Comparison of ENCODE assay signal across 1 cellular context in the genomic region with DNA sequence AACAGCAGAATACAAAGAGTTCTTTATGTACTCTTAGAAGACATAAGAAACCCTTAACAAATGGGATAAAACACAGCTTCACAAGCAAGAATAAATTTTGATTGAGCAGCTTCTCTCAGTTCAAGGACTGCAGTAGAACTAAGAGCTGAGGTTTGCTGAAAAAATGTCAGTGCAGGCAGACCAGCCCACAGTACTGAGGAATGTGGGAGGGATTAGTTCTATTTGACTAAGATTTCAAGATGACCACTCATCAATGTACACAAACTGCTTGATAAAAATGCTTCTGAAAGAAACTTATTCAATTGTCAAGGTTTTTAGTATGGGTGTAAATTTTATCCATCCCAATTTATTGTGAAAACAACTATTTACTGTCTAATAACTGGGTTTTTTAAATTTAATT.
TF ChIP-seq lines count a peak whose summit lies in the region.

No MANE protein-coding gene starts in this region.

TF ChIP-seq in HepG2, 621 proteins besides CTCF, POLR2A, EP300 and RAD21 (continued from another document and continues in another):
- TF ChIP-seq, protein P1, sequence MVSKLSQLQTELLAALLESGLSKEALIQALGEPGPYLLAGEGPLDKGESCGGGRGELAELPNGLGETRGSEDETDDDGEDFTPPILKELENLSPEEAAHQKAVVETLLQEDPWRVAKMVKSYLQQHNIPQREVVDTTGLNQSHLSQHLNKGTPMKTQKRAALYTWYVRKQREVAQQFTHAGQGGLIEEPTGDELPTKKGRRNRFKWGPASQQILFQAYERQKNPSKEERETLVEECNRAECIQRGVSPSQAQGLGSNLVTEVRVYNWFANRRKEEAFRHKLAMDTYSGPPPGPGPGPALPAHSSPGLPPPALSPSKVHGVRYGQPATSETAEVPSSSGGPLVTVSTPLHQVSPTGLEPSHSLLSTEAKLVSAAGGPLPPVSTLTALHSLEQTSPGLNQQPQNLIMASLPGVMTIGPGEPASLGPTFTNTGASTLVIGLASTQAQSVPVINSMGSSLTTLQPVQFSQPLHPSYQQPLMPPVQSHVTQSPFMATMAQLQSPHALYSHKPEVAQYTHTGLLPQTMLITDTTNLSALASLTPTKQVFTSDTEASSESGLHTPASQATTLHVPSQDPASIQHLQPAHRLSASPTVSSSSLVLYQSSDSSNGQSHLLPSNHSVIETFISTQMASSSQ (IDR thresholded peaks at IDR 0.05; ENCODE audit: low read depth) = no peak
- TF ChIP-seq, protein P1 (CRISPR knock-in tag; IDR thresholded peaks at IDR 0.05; ENCODE audit: borderline replicate concordance) = no peak
- TF ChIP-seq ZNF703 (CRISPR knock-in tag; IDR thresholded peaks at IDR 0.05; ENCODE audit: borderline replicate concordance) (no peak), TCF12 (IDR thresholded peaks at IDR 0.05) (no peak), TCF12 (CRISPR knock-in tag; IDR thresholded peaks at IDR 0.05) (no peak), KLF6 (CRISPR knock-in tag; IDR thresholded peaks at IDR 0.05) (no peak), HDAC2 (CRISPR knock-in tag; IDR thresholded peaks at IDR 0.05) (0 out of 2 replicates have a peak, but pooled peaks have one; percentile 32), ATF7 (IDR thresholded peaks at IDR 0.05) (no peak), ATF7 (CRISPR knock-in tag; IDR thresholded peaks at IDR 0.05) (no peak), FOXM1 (CRISPR knock-in tag; IDR thresholded peaks at IDR 0.05) (no peak), HNRNPK (IDR thresholded peaks at IDR 0.05; ENCODE audit: low read depth, low read length, poor library complexity, severe bottlenecking) (no peak), SOX6 (IDR thresholded peaks at IDR 0.05) (no peak), SOX6 (CRISPR knock-in tag; IDR thresholded peaks at IDR 0.05) (0 out of 2 replicates have a peak, but pooled peaks have one; percentile 10), NFKBIZ (CRISPR knock-in tag; IDR thresholded peaks at IDR 0.05) (no peak), ISX (CRISPR knock-in tag; conservative IDR thresholded peaks at IDR 0.05) (no peak), FOXA1 (IDR thresholded peaks at IDR 0.05) (no peak), FOXA1 (CRISPR knock-in tag; IDR thresholded peaks at IDR 0.05) (peak; percentile 64), ETV5 (CRISPR knock-in tag; IDR thresholded peaks at IDR 0.05; ENCODE audit: borderline replicate concordance) (no peak), YEATS2 (CRISPR knock-in tag; IDR thresholded peaks at IDR 0.05; ENCODE audit: borderline replicate concordance) (no peak), ZNF446 (CRISPR knock-in tag; IDR thresholded peaks at IDR 0.05) (no peak), ZNF251 (CRISPR knock-in tag; IDR thresholded peaks at IDR 0.05) (no peak), DPF2 (CRISPR knock-in tag; IDR thresholded peaks at IDR 0.05; ENCODE audit: borderline replicate concordance, low read depth) (no peak), PITX1 (CRISPR knock-in tag; IDR thresholded peaks at IDR 0.05) (peak; percentile 96), ZNF724P (CRISPR knock-in tag; IDR thresholded peaks at IDR 0.05; ENCODE audit: borderline replicate concordance) (no peak), IRF2 (CRISPR knock-in tag; IDR thresholded peaks at IDR 0.05) (0 out of 2 replicates have a peak, but pooled peaks have one; percentile 32), FOXP1 (IDR thresholded peaks at IDR 0.05) (no peak), FOXP1 (CRISPR knock-in tag; IDR thresholded peaks at IDR 0.05) (0 out of 2 replicates have a peak, but pooled peaks have one; percentile 15), ZNF7 (CRISPR knock-in tag; IDR thresholded peaks at IDR 0.05) (no peak; the same call in 1 of the 2 replicates), ZNF614 (CRISPR knock-in tag; IDR thresholded peaks at IDR 0.05; ENCODE audit: borderline replicate concordance) (0 out of 2 replicates have a peak, but pooled peaks have one; percentile 26), PHF8 (CRISPR knock-in tag; IDR thresholded peaks at IDR 0.05) (no peak), SNAI1 (CRISPR knock-in tag; IDR thresholded peaks at IDR 0.05; ENCODE audit: borderline replicate concordance) (no peak), GFI1 (CRISPR knock-in tag; IDR thresholded peaks at IDR 0.05; ENCODE audit: borderline replicate concordance) (peak; percentile 68), NONO (IDR thresholded peaks at IDR 0.05) (no peak), NONO (CRISPR knock-in tag; conservative IDR thresholded peaks at IDR 0.05) (no peak), TBL1XR1 (IDR thresholded peaks at IDR 0.05; ENCODE audit: borderline replicate concordance, low read length, partially characterized antibody) (no peak), RCOR2 (CRISPR knock-in tag; IDR thresholded peaks at IDR 0.05) (no peak), FOXA3 (CRISPR knock-in tag; IDR thresholded peaks at IDR 0.05) (peak; percentile 67), ZNF607 (CRISPR knock-in tag; IDR thresholded peaks at IDR 0.05; ENCODE audit: borderline replicate concordance) (no peak), RFX1 (IDR thresholded peaks at IDR 0.05) (no peak), MAFF (IDR thresholded peaks at IDR 0.05; ENCODE audit: low read depth, low read length) (peak; percentile 34; the same call in 1 of the 2 replicates), CREM (IDR thresholded peaks at IDR 0.05) (no peak), CREM (CRISPR knock-in tag; IDR thresholded peaks at IDR 0.05) (no peak), RFXANK (CRISPR knock-in tag; IDR thresholded peaks at IDR 0.05) (no peak), MXD4 (CRISPR knock-in tag; IDR thresholded peaks at IDR 0.05) (no peak), TAF15 (IDR thresholded peaks at IDR 0.05; ENCODE audit: low read depth, low read length, poor library complexity, severe bottlenecking) (no peak), SALL1 (CRISPR knock-in tag; IDR thresholded peaks at IDR 0.05) (peak; percentile 23; the same call in 1 of the 2 replicates), ZNF317 (CRISPR knock-in tag; IDR thresholded peaks at IDR 0.05) (no peak), STAG1 (CRISPR knock-in tag; IDR thresholded peaks at IDR 0.05) (no peak; the same call in 1 of the 2 replicates), ZKSCAN1 (IDR thresholded peaks at IDR 0.05; ENCODE audit: low read length) (no peak), ZNF747 (CRISPR knock-in tag; IDR thresholded peaks at IDR 0.05; ENCODE audit: borderline replicate concordance) (no peak), ZSCAN31 (CRISPR knock-in tag; IDR thresholded peaks at IDR 0.05; ENCODE audit: low read depth) (no peak), ZFP36 (IDR thresholded peaks at IDR 0.05; ENCODE audit: borderline replicate concordance, low read depth, low read length, partially characterized antibody) (no peak), ZIK1 (CRISPR knock-in tag; IDR thresholded peaks at IDR 0.05; ENCODE audit: borderline replicate concordance, low read depth) (no peak), CCDC6 (CRISPR knock-in tag; IDR thresholded peaks at IDR 0.05) (0 out of 2 replicates have a peak, but pooled peaks have one; percentile 19)
- TF ChIP-seq, protein P2, sequence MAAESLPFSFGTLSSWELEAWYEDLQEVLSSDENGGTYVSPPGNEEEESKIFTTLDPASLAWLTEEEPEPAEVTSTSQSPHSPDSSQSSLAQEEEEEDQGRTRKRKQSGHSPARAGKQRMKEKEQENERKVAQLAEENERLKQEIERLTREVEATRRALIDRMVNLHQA (CRISPR knock-in tag; IDR thresholded peaks at IDR 0.05) = no peak
- TF ChIP-seq, protein P3, sequence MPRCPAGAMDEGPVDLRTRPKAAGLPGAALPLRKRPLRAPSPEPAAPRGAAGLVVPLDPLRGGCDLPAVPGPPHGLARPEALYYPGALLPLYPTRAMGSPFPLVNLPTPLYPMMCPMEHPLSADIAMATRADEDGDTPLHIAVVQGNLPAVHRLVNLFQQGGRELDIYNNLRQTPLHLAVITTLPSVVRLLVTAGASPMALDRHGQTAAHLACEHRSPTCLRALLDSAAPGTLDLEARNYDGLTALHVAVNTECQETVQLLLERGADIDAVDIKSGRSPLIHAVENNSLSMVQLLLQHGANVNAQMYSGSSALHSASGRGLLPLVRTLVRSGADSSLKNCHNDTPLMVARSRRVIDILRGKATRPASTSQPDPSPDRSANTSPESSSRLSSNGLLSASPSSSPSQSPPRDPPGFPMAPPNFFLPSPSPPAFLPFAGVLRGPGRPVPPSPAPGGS (CRISPR knock-in tag; IDR thresholded peaks at IDR 0.05) = no peak
- TF ChIP-seq, protein P4, sequence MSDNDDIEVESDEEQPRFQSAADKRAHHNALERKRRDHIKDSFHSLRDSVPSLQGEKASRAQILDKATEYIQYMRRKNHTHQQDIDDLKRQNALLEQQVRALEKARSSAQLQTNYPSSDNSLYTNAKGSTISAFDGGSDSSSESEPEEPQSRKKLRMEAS (IDR thresholded peaks at IDR 0.05) = no peak
- TF ChIP-seq, protein P5, sequence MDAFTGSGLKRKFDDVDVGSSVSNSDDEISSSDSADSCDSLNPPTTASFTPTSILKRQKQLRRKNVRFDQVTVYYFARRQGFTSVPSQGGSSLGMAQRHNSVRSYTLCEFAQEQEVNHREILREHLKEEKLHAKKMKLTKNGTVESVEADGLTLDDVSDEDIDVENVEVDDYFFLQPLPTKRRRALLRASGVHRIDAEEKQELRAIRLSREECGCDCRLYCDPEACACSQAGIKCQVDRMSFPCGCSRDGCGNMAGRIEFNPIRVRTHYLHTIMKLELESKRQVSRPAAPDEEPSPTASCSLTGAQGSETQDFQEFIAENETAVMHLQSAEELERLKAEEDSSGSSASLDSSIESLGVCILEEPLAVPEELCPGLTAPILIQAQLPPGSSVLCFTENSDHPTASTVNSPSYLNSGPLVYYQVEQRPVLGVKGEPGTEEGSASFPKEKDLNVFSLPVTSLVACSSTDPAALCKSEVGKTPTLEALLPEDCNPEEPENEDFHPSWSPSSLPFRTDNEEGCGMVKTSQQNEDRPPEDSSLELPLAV (CRISPR knock-in tag; conservative IDR thresholded peaks at IDR 0.05; ENCODE audit: low read depth) = no peak
- TF ChIP-seq, protein P6, sequence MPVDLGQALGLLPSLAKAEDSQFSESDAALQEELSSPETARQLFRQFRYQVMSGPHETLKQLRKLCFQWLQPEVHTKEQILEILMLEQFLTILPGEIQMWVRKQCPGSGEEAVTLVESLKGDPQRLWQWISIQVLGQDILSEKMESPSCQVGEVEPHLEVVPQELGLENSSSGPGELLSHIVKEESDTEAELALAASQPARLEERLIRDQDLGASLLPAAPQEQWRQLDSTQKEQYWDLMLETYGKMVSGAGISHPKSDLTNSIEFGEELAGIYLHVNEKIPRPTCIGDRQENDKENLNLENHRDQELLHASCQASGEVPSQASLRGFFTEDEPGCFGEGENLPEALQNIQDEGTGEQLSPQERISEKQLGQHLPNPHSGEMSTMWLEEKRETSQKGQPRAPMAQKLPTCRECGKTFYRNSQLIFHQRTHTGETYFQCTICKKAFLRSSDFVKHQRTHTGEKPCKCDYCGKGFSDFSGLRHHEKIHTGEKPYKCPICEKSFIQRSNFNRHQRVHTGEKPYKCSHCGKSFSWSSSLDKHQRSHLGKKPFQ (CRISPR knock-in tag; IDR thresholded peaks at IDR 0.05; ENCODE audit: insufficient replicate concordance) = no peak
- TF ChIP-seq, protein P7, sequence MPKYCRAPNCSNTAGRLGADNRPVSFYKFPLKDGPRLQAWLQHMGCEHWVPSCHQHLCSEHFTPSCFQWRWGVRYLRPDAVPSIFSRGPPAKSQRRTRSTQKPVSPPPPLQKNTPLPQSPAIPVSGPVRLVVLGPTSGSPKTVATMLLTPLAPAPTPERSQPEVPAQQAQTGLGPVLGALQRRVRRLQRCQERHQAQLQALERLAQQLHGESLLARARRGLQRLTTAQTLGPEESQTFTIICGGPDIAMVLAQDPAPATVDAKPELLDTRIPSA (CRISPR knock-in tag; IDR thresholded peaks at IDR 0.05; ENCODE audit: borderline replicate concordance) = no peak
- TF ChIP-seq, protein P8, sequence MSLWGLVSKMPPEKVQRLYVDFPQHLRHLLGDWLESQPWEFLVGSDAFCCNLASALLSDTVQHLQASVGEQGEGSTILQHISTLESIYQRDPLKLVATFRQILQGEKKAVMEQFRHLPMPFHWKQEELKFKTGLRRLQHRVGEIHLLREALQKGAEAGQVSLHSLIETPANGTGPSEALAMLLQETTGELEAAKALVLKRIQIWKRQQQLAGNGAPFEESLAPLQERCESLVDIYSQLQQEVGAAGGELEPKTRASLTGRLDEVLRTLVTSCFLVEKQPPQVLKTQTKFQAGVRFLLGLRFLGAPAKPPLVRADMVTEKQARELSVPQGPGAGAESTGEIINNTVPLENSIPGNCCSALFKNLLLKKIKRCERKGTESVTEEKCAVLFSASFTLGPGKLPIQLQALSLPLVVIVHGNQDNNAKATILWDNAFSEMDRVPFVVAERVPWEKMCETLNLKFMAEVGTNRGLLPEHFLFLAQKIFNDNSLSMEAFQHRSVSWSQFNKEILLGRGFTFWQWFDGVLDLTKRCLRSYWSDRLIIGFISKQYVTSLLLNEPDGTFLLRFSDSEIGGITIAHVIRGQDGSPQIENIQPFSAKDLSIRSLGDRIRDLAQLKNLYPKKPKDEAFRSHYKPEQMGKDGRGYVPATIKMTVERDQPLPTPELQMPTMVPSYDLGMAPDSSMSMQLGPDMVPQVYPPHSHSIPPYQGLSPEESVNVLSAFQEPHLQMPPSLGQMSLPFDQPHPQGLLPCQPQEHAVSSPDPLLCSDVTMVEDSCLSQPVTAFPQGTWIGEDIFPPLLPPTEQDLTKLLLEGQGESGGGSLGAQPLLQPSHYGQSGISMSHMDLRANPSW (CRISPR knock-in tag; IDR thresholded peaks at IDR 0.05; ENCODE audit: borderline replicate concordance) = no peak
- TF ChIP-seq, protein P9, sequence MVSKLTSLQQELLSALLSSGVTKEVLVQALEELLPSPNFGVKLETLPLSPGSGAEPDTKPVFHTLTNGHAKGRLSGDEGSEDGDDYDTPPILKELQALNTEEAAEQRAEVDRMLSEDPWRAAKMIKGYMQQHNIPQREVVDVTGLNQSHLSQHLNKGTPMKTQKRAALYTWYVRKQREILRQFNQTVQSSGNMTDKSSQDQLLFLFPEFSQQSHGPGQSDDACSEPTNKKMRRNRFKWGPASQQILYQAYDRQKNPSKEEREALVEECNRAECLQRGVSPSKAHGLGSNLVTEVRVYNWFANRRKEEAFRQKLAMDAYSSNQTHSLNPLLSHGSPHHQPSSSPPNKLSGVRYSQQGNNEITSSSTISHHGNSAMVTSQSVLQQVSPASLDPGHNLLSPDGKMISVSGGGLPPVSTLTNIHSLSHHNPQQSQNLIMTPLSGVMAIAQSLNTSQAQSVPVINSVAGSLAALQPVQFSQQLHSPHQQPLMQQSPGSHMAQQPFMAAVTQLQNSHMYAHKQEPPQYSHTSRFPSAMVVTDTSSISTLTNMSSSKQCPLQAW (CRISPR knock-in tag; IDR thresholded peaks at IDR 0.05) = no peak
- TF ChIP-seq, protein P10, sequence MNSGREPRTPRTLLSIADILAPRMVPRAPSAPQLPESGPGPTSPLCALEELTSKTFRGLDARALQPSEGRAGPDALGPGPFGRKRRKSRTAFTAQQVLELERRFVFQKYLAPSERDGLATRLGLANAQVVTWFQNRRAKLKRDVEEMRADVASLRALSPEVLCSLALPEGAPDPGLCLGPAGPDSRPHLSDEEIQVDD (CRISPR knock-in tag; IDR thresholded peaks at IDR 0.05; ENCODE audit: borderline replicate concordance) = no peak
